Comparison of ENCODE assay signal across 1 cellular context in genomic region chr5:140557965-140558364, GRCh38.
TF ChIP-seq lines count a peak whose summit lies in the region.

No MANE protein-coding gene starts in this region.

TF ChIP-seq in endothelial cell of umbilical vein, 7 proteins besides CTCF, POLR2A, EP300 and RAD21:
- no peak for TF ChIP-seq MYC (IDR thresholded peaks at IDR 0.05; ENCODE audit: low read depth, low read length)
